Comparison of ENCODE assay signal across 26 cellular contexts in the genomic region with DNA sequence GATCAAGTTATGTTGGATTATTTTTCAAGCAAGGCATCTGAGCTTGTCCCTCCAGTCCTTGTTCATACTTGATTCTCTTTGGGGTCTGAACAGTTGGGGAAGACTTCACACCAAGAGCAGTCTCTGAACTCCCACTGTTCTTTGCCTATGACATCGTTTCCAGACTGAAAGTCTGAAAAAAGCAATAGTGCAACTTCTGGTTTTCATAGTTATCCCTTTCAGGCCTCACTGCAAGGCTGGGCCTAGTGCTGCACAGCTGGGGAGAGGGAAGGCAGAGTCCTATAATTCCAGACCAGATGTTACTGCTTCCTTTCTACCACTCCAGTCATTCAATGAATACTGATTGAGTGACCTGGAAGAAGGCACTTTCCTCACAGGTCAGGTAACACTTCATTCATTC.
"Had no signal": no experiment of that assay in that cellular context is flagged by ENCODE, and none has a peak within 500 bp of the region (broad histone marks: within the 10 kb centered on the region; RNA-seq: fewer than 3 reads in every experiment).

No MANE protein-coding gene starts in this region.

- H3K27me3 ChIP-seq: hepatocyte, right lobe of liver, spleen, stomach had no signal

- H2AFZ ChIP-seq: hepatocyte, parathyroid adenoma had no signal

- DNase-seq: effector CD4-positive, alpha-beta T cell; endodermal cell; erythroblast; foreskin melanocyte; head of caudate nucleus; kidney; left cardiac atrium; left ventricle myocardium superior; mesenchymal stem cell; naive B cell; nephron progenitor cell; right lobe of liver; spleen; stimulated activated CD4-positive, alpha-beta T cell treated with anti-CD3 and anti-CD28 coated beads, Interleukin-15, amount 100 ng/mL, for 24 hours; stimulated activated CD4-positive, alpha-beta T cell treated with anti-CD3 and anti-CD28 coated beads, Interleukin-1b, Interleukin-23, amount 100 ng/mL, for 48 hours; stimulated activated CD4-positive, alpha-beta T cell treated with anti-CD3 and anti-CD28 coated beads, Interleukin-4, amount 100 ng/mL, for 24 hours; stomach; substantia nigra; trophoblast cell had no signal

- H3K27ac Mint-ChIP-seq: endodermal cell; stimulated activated memory B cell treated with anti-CD40 and anti-IgM and Interleukin-4, amounts not matched to agents 10 μg/mL and 1 μg/mL and 100 μg/mL, for 72 hours had no signal

- H3K9me3 Mint-ChIP-seq: endodermal cell; naive B cell; stimulated activated memory B cell treated with anti-CD40 and anti-IgM and Interleukin-4, amounts not matched to agents 10 μg/mL and 1 μg/mL and 100 μg/mL, for 72 hours had no signal

- H3K4me2 ChIP-seq: hepatocyte had no signal

- H3K4me1 ChIP-seq: parathyroid adenoma, prostate gland, right lobe of liver, stomach had no signal

- H3K27ac ChIP-seq: coronary artery, hepatocyte, parathyroid adenoma, prostate gland, right lobe of liver, spleen, stomach had no signal

- H3K9me3 ChIP-seq: prostate gland, right lobe of liver, spleen, stomach had no signal

- H3K36me3 ChIP-seq: prostate gland, right lobe of liver, spleen, stomach had no signal

- H3K4me3 ChIP-seq: coronary artery, hepatocyte, lung, prostate gland, right lobe of liver, spleen, stomach had no signal

- H3K36me3 Mint-ChIP-seq: stimulated activated memory B cell treated with anti-CD40 and anti-IgM and Interleukin-4, amounts not matched to agents 10 μg/mL and 1 μg/mL and 100 μg/mL, for 72 hours had no signal

- FAIRE-seq: endothelial cell of umbilical vein, kidney had no signal

- H3K79me2 ChIP-seq: hepatocyte, parathyroid adenoma had no signal

- ATAC-seq: left cardiac atrium; left ventricle myocardium superior; right lobe of liver; stimulated activated memory B cell treated with anti-CD40 and anti-IgM and Interleukin-4, amounts not matched to agents 10 μg/mL and 1 μg/mL and 100 μg/mL, for 72 hours had no signal

- H3K4me1 Mint-ChIP-seq: endodermal cell had no signal

- H3K4me3 Mint-ChIP-seq: endodermal cell; naive B cell; nephron progenitor cell; stimulated activated memory B cell treated with anti-CD40 and anti-IgM and Interleukin-4, amounts not matched to agents 10 μg/mL and 1 μg/mL and 100 μg/mL, for 72 hours had no signal

- H3K9ac ChIP-seq: parathyroid adenoma had no signal
